21 cellular contexts compared by ENCODE assay signal in the genomic region with DNA sequence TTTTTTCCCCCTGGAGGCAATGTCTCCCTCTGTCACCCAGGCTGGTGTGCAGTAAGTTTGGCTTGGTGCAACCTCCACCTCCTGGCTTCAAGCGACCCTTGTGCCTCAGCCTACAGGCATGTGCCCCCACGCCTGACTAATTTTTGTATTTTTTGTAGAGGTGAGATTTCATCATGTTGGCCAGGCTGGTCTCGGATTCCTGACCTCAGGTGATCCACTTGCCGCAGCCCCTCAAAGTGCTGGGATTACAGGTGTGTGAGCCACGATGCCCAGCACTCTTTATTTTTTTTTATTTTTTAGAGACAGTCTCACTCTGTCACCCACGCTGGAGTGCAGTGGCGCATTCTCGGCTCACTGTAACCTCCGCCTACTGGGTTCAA.
"Had no signal": no experiment of that assay in that cellular context is flagged by ENCODE, and none has a peak within 500 bp of the region (broad histone marks: within the 10 kb centered on the region; RNA-seq: fewer than 3 reads in every experiment).

No MANE protein-coding gene starts in this region.

- H3K27ac ChIP-seq: dorsolateral prefrontal cortex, epithelial cell of prostate, psoas muscle, skin epidermis, spleen, suprapubic skin had no signal

- H3K9me3 Mint-ChIP-seq: endodermal cell; mesothelial cell of epicardium; naive B cell; natural killer cell treated with Interleukin-12 subunit alpha and Interleukin-12 subunit beta and Interleukin-15 and Interleukin-18, amount 100 ng/mL, for 72 hours; neural crest cell; stimulated activated memory B cell treated with anti-CD40 and anti-IgM and Interleukin-4, amounts not matched to agents 10 μg/mL and 1 μg/mL and 100 μg/mL, for 72 hours; stimulated activated naive CD8-positive, alpha-beta T cell treated with anti-CD3 and anti-CD28 coated beads, Interleukin-15, Interleukin-2, amounts not matched to agents 100 ng/mL and 50 ng/mL, for 24 hours had no signal

- DNase-seq: dorsolateral prefrontal cortex; effector CD4-positive, alpha-beta T cell; foreskin melanocyte; mesenchymal stem cell; mucosa of descending colon; naive B cell; psoas muscle; right cardiac atrium; spleen; stimulated activated CD4-positive, alpha-beta T cell treated with anti-CD3 and anti-CD28 coated beads, Interleukin-4, amount 100 ng/mL, for 4 hours had no signal

- H3K4me3 ChIP-seq: dorsolateral prefrontal cortex, lung, mucosa of descending colon, psoas muscle, skin epidermis, spleen, suprapubic skin had no signal

- H3K4me3 Mint-ChIP-seq: endodermal cell; mesothelial cell of epicardium; natural killer cell treated with Interleukin-12 subunit alpha and Interleukin-12 subunit beta and Interleukin-15 and Interleukin-18, amount 100 ng/mL, for 72 hours; neural crest cell; stimulated activated memory B cell treated with anti-CD40 and anti-IgM and Interleukin-4, amounts not matched to agents 10 μg/mL and 1 μg/mL and 100 μg/mL, for 72 hours; stimulated activated naive CD8-positive, alpha-beta T cell treated with anti-CD3 and anti-CD28 coated beads, Interleukin-15, Interleukin-2, amounts not matched to agents 100 ng/mL and 50 ng/mL, for 24 hours had no signal

- H3K9me3 ChIP-seq: mucosa of descending colon, psoas muscle, spleen, suprapubic skin had no signal

- H3K27me3 ChIP-seq: dorsolateral prefrontal cortex, spleen, suprapubic skin had no signal

- H3K4me1 ChIP-seq: psoas muscle, spleen, suprapubic skin had no signal

- H3K27ac Mint-ChIP-seq: mesothelial cell of epicardium; naive B cell; natural killer cell treated with Interleukin-12 subunit alpha and Interleukin-12 subunit beta and Interleukin-15 and Interleukin-18, amount 100 ng/mL, for 72 hours; stimulated activated memory B cell treated with anti-CD40 and anti-IgM and Interleukin-4, amounts not matched to agents 10 μg/mL and 1 μg/mL and 100 μg/mL, for 72 hours; stimulated activated naive CD8-positive, alpha-beta T cell treated with anti-CD3 and anti-CD28 coated beads, Interleukin-15, Interleukin-2, amounts not matched to agents 100 ng/mL and 50 ng/mL, for 24 hours had no signal

- ATAC-seq: esophagus mucosa; mucosa of descending colon; natural killer cell treated with Interleukin-12 subunit alpha and Interleukin-12 subunit beta and Interleukin-15 and Interleukin-18, amount 100 ng/mL, for 72 hours; psoas muscle; right cardiac atrium; stimulated activated memory B cell treated with anti-CD40 and anti-IgM and Interleukin-4, amounts not matched to agents 10 μg/mL and 1 μg/mL and 100 μg/mL, for 72 hours had no signal

- H3K27me3 Mint-ChIP-seq: naive B cell; natural killer cell treated with Interleukin-12 subunit alpha and Interleukin-12 subunit beta and Interleukin-15 and Interleukin-18, amount 100 ng/mL, for 72 hours; stimulated activated memory B cell treated with anti-CD40 and anti-IgM and Interleukin-4, amounts not matched to agents 10 μg/mL and 1 μg/mL and 100 μg/mL, for 72 hours; stimulated activated naive CD8-positive, alpha-beta T cell treated with anti-CD3 and anti-CD28 coated beads, Interleukin-15, Interleukin-2, amounts not matched to agents 100 ng/mL and 50 ng/mL, for 24 hours had no signal

- H3K4me1 Mint-ChIP-seq: mesothelial cell of epicardium, neural crest cell had no signal
